ENCODE assay signal across 21 cellular contexts in the genomic region with DNA sequence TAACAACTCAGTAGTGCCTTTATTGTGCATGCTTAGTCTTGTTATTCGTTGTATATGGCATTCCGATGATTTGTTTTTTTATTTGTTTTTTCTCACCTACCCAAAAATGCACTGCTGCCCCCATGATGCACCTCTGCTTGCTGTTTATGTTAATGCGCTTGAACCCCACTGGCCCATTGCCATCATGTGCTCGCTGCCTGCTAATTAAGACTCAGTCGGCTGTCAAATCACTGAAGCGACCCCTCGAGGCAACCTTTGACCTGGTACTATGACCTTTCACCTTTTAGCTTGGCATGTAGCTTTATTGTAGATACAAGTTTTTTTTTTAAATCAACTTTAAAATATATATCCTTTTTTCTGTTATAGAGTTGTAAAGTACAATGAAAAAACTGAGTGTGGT.
DNase-seq lines count a peak whose midpoint lies in the region; ATAC-seq, FAIRE-seq and TF ChIP-seq lines count a peak whose summit lies in the region.
"Had no signal": no experiment of that assay in that cellular context is flagged by ENCODE, and none has a peak within 500 bp of the region (broad histone marks: within the 10 kb centered on the region; RNA-seq: fewer than 3 reads in every experiment).

No MANE protein-coding gene starts in this region.

- H3K27me3 ChIP-seq in liver (ENCODE audit: control insufficient read depth in 4 of 4, insufficient read depth in 4 of 4, low read length in 3 of 4) (no peaks in the 10 kb centered on the region), HepG2 (ENCODE audit: control insufficient read depth in 1 of 2, insufficient read depth in 2 of 2, low read length in 2 of 2) (no peaks in the 10 kb centered on the region)
- H3K27me3 ChIP-seq: neutrophil, stomach had no signal

- no peak for TF ChIP-seq POLR2A in HepG2 (IDR thresholded peaks at IDR 0.05; ENCODE audit: insufficient read depth in 1 of 2, low read depth in 2 of 2, low read length in 2 of 2)

- H3K9me3 Mint-ChIP-seq in activated naive CD8-positive, alpha-beta T cell treated with anti-CD3 and anti-CD28 coated beads, Interleukin-2, amount 10 ng/mL, durations not matched to agents 7 days and 5 days = no peaks in the 10 kb centered on the region
- H3K9me3 Mint-ChIP-seq in naive thymus-derived CD8-positive, alpha-beta T cell = no peaks in the 10 kb centered on the region
- H3K9me3 Mint-ChIP-seq: brain, WTC11 had no signal

- peaks cover 1 to 14% (median 7%) of the 10 kb centered on the region in 4 donors for H3K36me3 ChIP-seq in liver (ENCODE audit: control insufficient read depth in 4 of 4, insufficient read depth in 3 of 4, low read depth in 1 of 4, low read length in 3 of 4)
- peaks cover 10 to 29% of the 10 kb centered on the region in 2 experiments for H3K36me3 ChIP-seq in HepG2 (replicated peaks in 1 of 2; ENCODE audit: control insufficient read depth in 1 of 2, insufficient read depth in 2 of 2, low read length in 2 of 2)

- peaks cover 38% of the 10 kb centered on the region for H3K4me1 Mint-ChIP-seq in activated naive CD8-positive, alpha-beta T cell treated with anti-CD3 and anti-CD28 coated beads, Interleukin-2, amount 10 ng/mL, durations not matched to agents 7 days and 5 days
- H3K4me1 Mint-ChIP-seq in naive thymus-derived CD8-positive, alpha-beta T cell = peaks cover 31 to 86% (median 71%) of the 10 kb centered on the region in 4 donors

- CTCF ChIA-PET in HepG2 (lab: Yijun Ruan, JAX; ENCODE audit: low intra/inter-chr PET ratio, low total read pairs) = no interaction called here

- TF ChIP-seq CTCF in liver (IDR thresholded peaks at IDR 0.05; ENCODE audit: low read depth, low read length, missing input control) = no peak
- TF ChIP-seq CTCF in HepG2 (CRISPR knock-in tag; IDR thresholded peaks at IDR 0.05) = no peak

- no peak overlapping the region for H2AFZ ChIP-seq in HepG2 (ENCODE audit: low read length)

- H3K4me3 ChIP-seq in liver (ENCODE audit: low read depth in 1 of 3, low read length in 3 of 3) = no peak overlapping the region
- H3K4me3 ChIP-seq in HepG2 (replicated peaks in 1 of 3; ENCODE audit: insufficient read depth in 1 of 3, low read depth in 2 of 3, low read length in 3 of 3) = no peak overlapping the region
- H3K4me3 ChIP-seq: stomach had no signal

- TF ChIP-seq RAD21 in liver (IDR thresholded peaks at IDR 0.05) = no peak
- no peak for TF ChIP-seq RAD21 in HepG2 (CRISPR knock-in tag; IDR thresholded peaks at IDR 0.05)

- POLR2A ChIA-PET in HepG2 (lab: Yijun Ruan, JAX) = no interaction called here
- POLR2A ChIA-PET in activated naive CD8-positive, alpha-beta T cell treated with anti-CD3 and anti-CD28 coated beads, Interleukin-2, amount 10 ng/mL, durations not matched to agents 7 days and 5 days (lab: Charles Lee) = no interaction called here
- POLR2A ChIA-PET in naive thymus-derived CD8-positive, alpha-beta T cell (lab: Charles Lee) = no interaction called here

- no peak for FAIRE-seq in HepG2 (lab: Jason Lieb, UNC)
- FAIRE-seq: urothelium cell line had no signal

- H3K27ac ChIP-seq in liver (ENCODE audit: low read depth in 1 of 2, low read length in 2 of 2) (no peak overlapping the region), HepG2 (ENCODE audit: extremely low read length, insufficient read depth, low read length) (no peak overlapping the region)
- H3K27ac ChIP-seq: KMS-11, stomach had no signal

- H3K27ac Mint-ChIP-seq in activated naive CD8-positive, alpha-beta T cell treated with anti-CD3 and anti-CD28 coated beads, Interleukin-2, amount 10 ng/mL, durations not matched to agents 7 days and 5 days = peak overlapping the region; percentile 69
- H3K27ac Mint-ChIP-seq in naive thymus-derived CD8-positive, alpha-beta T cell = peak overlapping the region in 8 of 10 donors; percentile 33 to 90 (median 70)
- H3K27ac Mint-ChIP-seq: WTC11 had no signal

- no peaks in the 10 kb centered on the region for H3K9me3 ChIP-seq in liver (ENCODE audit: control insufficient read depth in 4 of 4, low read length in 3 of 4)
- H3K9me3 ChIP-seq in HepG2 (ENCODE audit: low read length) = no peaks in the 10 kb centered on the region
- H3K9me3 ChIP-seq: neutrophil, stomach had no signal

- in situ Hi-C loops in HepG2 (cut with HindIII; ENCODE audit: extremely low pct_ligation_motif_present, low pct_unique_long_range_greater_than_20kb) = loop anchor here (10.0 kb wide), 1 partner anchor 262 kb away; no protein-coding TSS in a partner anchor

- no peak for ATAC-seq in HepG2
- ATAC-seq in activated naive CD8-positive, alpha-beta T cell treated with anti-CD3 and anti-CD28 coated beads, Interleukin-2, amount 10 ng/mL, durations not matched to agents 7 days and 5 days (ENCODE audit: low read depth) = no peak
- no peak for ATAC-seq in naive thymus-derived CD8-positive, alpha-beta T cell
- no peak for ATAC-seq in HG03196 (IDR thresholded peaks at IDR 0.05; ENCODE audit: unreplicated experiment)
- ATAC-seq in HG03039 (IDR thresholded peaks at IDR 0.05; ENCODE audit: unreplicated experiment) = no peak
- ATAC-seq: WTC11 had no signal

- TF ChIP-seq EP300 in HepG2 (IDR thresholded peaks at IDR 0.05; ENCODE audit: low read depth in 2 of 2, low read length in 2 of 2) = no peak
- no peak for TF ChIP-seq EP300 in HepG2 (CRISPR knock-in tag; IDR thresholded peaks at IDR 0.05; ENCODE audit: borderline replicate concordance)

- no peaks in the 10 kb centered on the region for H3K27me3 Mint-ChIP-seq in activated naive CD8-positive, alpha-beta T cell treated with anti-CD3 and anti-CD28 coated beads, Interleukin-2, amount 10 ng/mL, durations not matched to agents 7 days and 5 days
- H3K27me3 Mint-ChIP-seq in naive thymus-derived CD8-positive, alpha-beta T cell = no peaks in the 10 kb centered on the region
- H3K27me3 Mint-ChIP-seq: brain had no signal

- DNase-seq in HepG2 (ENCODE audit: low spot score) = no peak
- DNase-seq in activated naive CD8-positive, alpha-beta T cell treated with anti-CD3 and anti-CD28 coated beads, Interleukin-2, amount 10 ng/mL, durations not matched to agents 7 days and 5 days = no peak
- DNase-seq in naive thymus-derived CD8-positive, alpha-beta T cell = no peak
- no peak for DNase-seq in stimulated activated CD4-positive, alpha-beta T cell treated with anti-CD3 and anti-CD28 coated beads, Interleukin-2, amount 100 ng/mL, for 48 hours
- DNase-seq: Calu3, cortex of kidney, foreskin fibroblast, H7, kidney glomerular epithelial cell, NCI-H1092 treated with DMSO at 0.1 percent for 48 hours, NCI-H2107, NCI-H524 treated with DMSO at 0.1 percent for 48 hours, stomach had no signal

- no peak overlapping the region for H3K4me2 ChIP-seq in HepG2 (ENCODE audit: low read depth, low read length)
- H3K4me2 ChIP-seq: KMS-11 had no signal

- H3K4me3 Mint-ChIP-seq in activated naive CD8-positive, alpha-beta T cell treated with anti-CD3 and anti-CD28 coated beads, Interleukin-2, amount 10 ng/mL, durations not matched to agents 7 days and 5 days = no peak overlapping the region
- H3K4me3 Mint-ChIP-seq in naive thymus-derived CD8-positive, alpha-beta T cell = peak overlapping the region in 3 of 10 donors; percentile 8 to 32 (median 21)
- H3K4me3 Mint-ChIP-seq: brain, WTC11 had no signal

- H4K20me1 ChIP-seq in HepG2 (ENCODE audit: insufficient read depth, low read length) = no peaks in the 10 kb centered on the region; the same call in 1 of the 2 replicates

- H3K4me1 ChIP-seq in liver (ENCODE audit: control insufficient read depth in 4 of 4, insufficient read depth in 4 of 4, low read length in 3 of 4) (peaks cover 0 to 11% (median 4%) of the 10 kb centered on the region in 4 donors), HepG2 (ENCODE audit: insufficient read depth, low read length) (no peaks in the 10 kb centered on the region)

- no peaks in the 10 kb centered on the region for H3K79me2 ChIP-seq in HepG2 (ENCODE audit: insufficient read depth, low read length)

- peaks cover 26% of the 10 kb centered on the region for H3K36me3 Mint-ChIP-seq in activated naive CD8-positive, alpha-beta T cell treated with anti-CD3 and anti-CD28 coated beads, Interleukin-2, amount 10 ng/mL, durations not matched to agents 7 days and 5 days
- peaks cover 0 to 83% (median 15%) of the 10 kb centered on the region in 3 donors for H3K36me3 Mint-ChIP-seq in naive thymus-derived CD8-positive, alpha-beta T cell

- H3K9ac ChIP-seq in liver (ENCODE audit: low read depth in 1 of 2, low read length in 2 of 2) (no peak overlapping the region), HepG2 (ENCODE audit: insufficient read depth, low read depth, low read length) (no peak overlapping the region)
- H3K9ac ChIP-seq: KMS-11 had no signal

- intact Hi-C loops in HepG2 (cut with micrococcal nuclease; ENCODE audit: unreplicated experiment) = loop anchor here (10.0 kb wide), 1 partner anchor 142 kb away; no protein-coding TSS in a partner anchor

- BruUV-seq in HepG2 (replicated peaks; lab: Mats Ljungman, UMichigan) = no TSS peak

- 55% methylated on average over 7 of the region's 7 CpGs for WGBS in liver
- WGBS in HepG2 (ENCODE audit: low lambda C conversion rate) = 93% methylated on average over 7 of the region's 7 CpGs

TF ChIP-seq in liver, 16 proteins besides CTCF, POLR2A, EP300 and RAD21:
- TF ChIP-seq HNF4A (conservative IDR thresholded peaks at IDR 0.05) (peak; percentile 30 to 78), RXRA (IDR thresholded peaks at IDR 0.05) (no peak), NR2F2 (IDR thresholded peaks at IDR 0.05) (peak; percentile 96), EGR1 (IDR thresholded peaks at IDR 0.05; ENCODE audit: low read depth in 2 of 2) (no peak)

TF ChIP-seq in HepG2, 621 proteins besides CTCF, POLR2A, EP300 and RAD21:
- peak in 1 of 2 experiments; percentile 25; a peak in 1 of 4 replicates for TF ChIP-seq NR2F1 (CRISPR knock-in tag; IDR thresholded peaks at IDR 0.05)
- no peak for TF ChIP-seq ZNF589 (CRISPR knock-in tag; conservative IDR thresholded peaks at IDR 0.05)
